8 cellular contexts compared by ENCODE assay signal in genomic region chr11:64269380-64270234, GRCh38. TPM values are rescaled to one million over a fixed set of nuclear protein-coding genes. Genes with fewer than 3 reads are reported as not detected.
DNase-seq lines count a peak whose midpoint lies in the region; ATAC-seq and TF ChIP-seq lines count a peak whose summit lies in the region.

No MANE protein-coding gene starts in this region.

- peak; percentile 83 for TF ChIP-seq POLR2A in GM10847 (IDR thresholded peaks at IDR 0.05; ENCODE audit: extremely low read depth, insufficient read length)

- H3K27ac ChIP-seq in osteoblast (ENCODE audit: low read depth, low read length) (peak overlapping the region; percentile 94), thoracic aorta (peak overlapping the region; percentile 80 to 95)

- peak; percentile 100 for DNase-seq in NCI-H1092 treated with DMSO at 0.1 percent for 48 hours (lab: John Stamatoyannopoulos, UW)
- peak; percentile 97 for DNase-seq in glutamatergic neuron
- DNase-seq in osteoblast (ENCODE audit: insufficient read length, low spot score, missing footprints), result peak; percentile 97
- DNase-seq in thoracic aorta (ENCODE audit: low spot score), result peak; percentile 93

- H3K4me3 ChIP-seq in osteoblast (ENCODE audit: insufficient read depth, low read length) (peak overlapping the region; percentile 74), thoracic aorta (peak overlapping the region; percentile 76)

- H2AFZ ChIP-seq in osteoblast (ENCODE audit: low read length), result peak overlapping the region; percentile 87

- no peaks in the 10 kb centered on the region for H4K20me1 ChIP-seq in osteoblast (ENCODE audit: insufficient read depth, low read length)

- no peaks in the 10 kb centered on the region for H3K79me2 ChIP-seq in osteoblast (ENCODE audit: insufficient read depth, low read length)

- H3K4me1 Mint-ChIP-seq in activated naive CD8-positive, alpha-beta T cell (ENCODE audit: low read depth), result peaks cover 17% of the 10 kb centered on the region
- H3K4me1 Mint-ChIP-seq in glutamatergic neuron (ENCODE audit: low read depth, unreplicated experiment), result peaks cover 2% of the 10 kb centered on the region

- H3K4me3 Mint-ChIP-seq in activated naive CD8-positive, alpha-beta T cell, result peak overlapping the region; percentile 98
- peak overlapping the region; percentile 100 for H3K4me3 Mint-ChIP-seq in glutamatergic neuron (ENCODE audit: unreplicated experiment)

- H3K9me3 ChIP-seq in osteoblast (ENCODE audit: low read depth, low read length), result no peaks in the 10 kb centered on the region
- H3K9me3 ChIP-seq in thoracic aorta, result no peaks in the 10 kb centered on the region

- TF ChIP-seq CTCF in glutamatergic neuron (IDR thresholded peaks at IDR 0.05; ENCODE audit: partially characterized antibody, unreplicated experiment), result no peak
- no peak for TF ChIP-seq CTCF in osteoblast (IDR thresholded peaks at IDR 0.05; ENCODE audit: extremely low read depth, low read depth, low read length)
- TF ChIP-seq CTCF in thoracic aorta (IDR thresholded peaks at IDR 0.05), result no peak

- H3K27me3 Mint-ChIP-seq in activated naive CD8-positive, alpha-beta T cell, result no peaks in the 10 kb centered on the region
- H3K27me3 Mint-ChIP-seq in glutamatergic neuron (ENCODE audit: unreplicated experiment), result peaks cover 15% of the 10 kb centered on the region

- peak; percentile 63 for ATAC-seq in HG02623 (IDR thresholded peaks at IDR 0.05; ENCODE audit: unreplicated experiment)
- ATAC-seq in SK-N-SH treated with all-trans-retinoic acid at 6 μM for 48 hours, result peak; percentile 87
- peak; percentile 92 for ATAC-seq in thoracic aorta (ENCODE audit: insufficient number of reproducible peaks, low FRiP score, low read depth)

- H3K36me3 ChIP-seq in osteoblast (ENCODE audit: insufficient read depth, low read length), result peaks cover 19% of the 10 kb centered on the region
- peaks cover 15% of the 10 kb centered on the region for H3K36me3 ChIP-seq in thoracic aorta

- peaks cover 2% of the 10 kb centered on the region for H3K36me3 Mint-ChIP-seq in activated naive CD8-positive, alpha-beta T cell
- no peaks in the 10 kb centered on the region for H3K36me3 Mint-ChIP-seq in glutamatergic neuron (ENCODE audit: unreplicated experiment)

- H3K4me2 ChIP-seq in osteoblast (ENCODE audit: insufficient read depth, low read length), result peak overlapping the region; percentile 96

- no peaks in the 10 kb centered on the region for H3K9me3 Mint-ChIP-seq in activated naive CD8-positive, alpha-beta T cell (ENCODE audit: low read depth)
- H3K9me3 Mint-ChIP-seq in glutamatergic neuron (ENCODE audit: unreplicated experiment), result peaks cover 16% of the 10 kb centered on the region

- peaks cover 27% of the 10 kb centered on the region for H3K4me1 ChIP-seq in osteoblast (ENCODE audit: insufficient read depth, low read length)
- peaks cover 10 to 28% of the 10 kb centered on the region in 2 donors for H3K4me1 ChIP-seq in thoracic aorta (ENCODE audit: control insufficient read depth in 1 of 2, low read depth in 2 of 2)

- H3K27me3 ChIP-seq in osteoblast (ENCODE audit: insufficient read depth, low read length) (no peaks in the 10 kb centered on the region), thoracic aorta (replicated peaks; ENCODE audit: insufficient read depth) (no peaks in the 10 kb centered on the region)

- H3K27ac Mint-ChIP-seq in activated naive CD8-positive, alpha-beta T cell, result peak overlapping the region; percentile 96
- peak overlapping the region; percentile 98 for H3K27ac Mint-ChIP-seq in glutamatergic neuron (ENCODE audit: unreplicated experiment)

TF ChIP-seq in SK-N-SH treated with all-trans-retinoic acid at 6 μM for 48 hours, 23 proteins besides CTCF, POLR2A, EP300 and RAD21:
- TF ChIP-seq, protein P1, sequence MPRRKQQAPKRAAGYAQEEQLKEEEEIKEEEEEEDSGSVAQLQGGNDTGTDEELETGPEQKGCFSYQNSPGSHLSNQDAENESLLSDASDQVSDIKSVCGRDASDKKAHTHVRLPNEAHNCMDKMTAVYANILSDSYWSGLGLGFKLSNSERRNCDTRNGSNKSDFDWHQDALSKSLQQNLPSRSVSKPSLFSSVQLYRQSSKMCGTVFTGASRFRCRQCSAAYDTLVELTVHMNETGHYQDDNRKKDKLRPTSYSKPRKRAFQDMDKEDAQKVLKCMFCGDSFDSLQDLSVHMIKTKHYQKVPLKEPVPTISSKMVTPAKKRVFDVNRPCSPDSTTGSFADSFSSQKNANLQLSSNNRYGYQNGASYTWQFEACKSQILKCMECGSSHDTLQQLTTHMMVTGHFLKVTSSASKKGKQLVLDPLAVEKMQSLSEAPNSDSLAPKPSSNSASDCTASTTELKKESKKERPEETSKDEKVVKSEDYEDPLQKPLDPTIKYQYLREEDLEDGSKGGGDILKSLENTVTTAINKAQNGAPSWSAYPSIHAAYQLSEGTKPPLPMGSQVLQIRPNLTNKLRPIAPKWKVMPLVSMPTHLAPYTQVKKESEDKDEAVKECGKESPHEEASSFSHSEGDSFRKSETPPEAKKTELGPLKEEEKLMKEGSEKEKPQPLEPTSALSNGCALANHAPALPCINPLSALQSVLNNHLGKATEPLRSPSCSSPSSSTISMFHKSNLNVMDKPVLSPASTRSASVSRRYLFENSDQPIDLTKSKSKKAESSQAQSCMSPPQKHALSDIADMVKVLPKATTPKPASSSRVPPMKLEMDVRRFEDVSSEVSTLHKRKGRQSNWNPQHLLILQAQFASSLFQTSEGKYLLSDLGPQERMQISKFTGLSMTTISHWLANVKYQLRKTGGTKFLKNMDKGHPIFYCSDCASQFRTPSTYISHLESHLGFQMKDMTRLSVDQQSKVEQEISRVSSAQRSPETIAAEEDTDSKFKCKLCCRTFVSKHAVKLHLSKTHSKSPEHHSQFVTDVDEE (CRISPR knock-in tag; IDR thresholded peaks at IDR 0.05), result peak; percentile 17; the same call in 1 of the 2 replicates
- TF ChIP-seq, protein P2, sequence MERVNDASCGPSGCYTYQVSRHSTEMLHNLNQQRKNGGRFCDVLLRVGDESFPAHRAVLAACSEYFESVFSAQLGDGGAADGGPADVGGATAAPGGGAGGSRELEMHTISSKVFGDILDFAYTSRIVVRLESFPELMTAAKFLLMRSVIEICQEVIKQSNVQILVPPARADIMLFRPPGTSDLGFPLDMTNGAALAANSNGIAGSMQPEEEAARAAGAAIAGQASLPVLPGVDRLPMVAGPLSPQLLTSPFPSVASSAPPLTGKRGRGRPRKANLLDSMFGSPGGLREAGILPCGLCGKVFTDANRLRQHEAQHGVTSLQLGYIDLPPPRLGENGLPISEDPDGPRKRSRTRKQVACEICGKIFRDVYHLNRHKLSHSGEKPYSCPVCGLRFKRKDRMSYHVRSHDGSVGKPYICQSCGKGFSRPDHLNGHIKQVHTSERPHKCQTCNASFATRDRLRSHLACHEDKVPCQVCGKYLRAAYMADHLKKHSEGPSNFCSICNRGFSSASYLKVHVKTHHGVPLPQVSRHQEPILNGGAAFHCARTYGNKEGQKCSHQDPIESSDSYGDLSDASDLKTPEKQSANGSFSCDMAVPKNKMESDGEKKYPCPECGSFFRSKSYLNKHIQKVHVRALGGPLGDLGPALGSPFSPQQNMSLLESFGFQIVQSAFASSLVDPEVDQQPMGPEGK (CRISPR knock-in tag; IDR thresholded peaks at IDR 0.05; ENCODE audit: borderline replicate concordance), result peak; percentile 64; the same call in 1 of the 2 replicates
- TF ChIP-seq ARNTL (CRISPR knock-in tag; IDR thresholded peaks at IDR 0.05; ENCODE audit: borderline replicate concordance, low read depth), result no peak
TF ChIP-seq in SK-N-SH treated with all-trans-retinoic acid at 6 μM for 48 hours: peak in this region for 2.

RNA-seq across cellular contexts. Expression of gene BAD, which starts 14.9 kb away (rescaled TPM):
- 47.0 TPM for total RNA-seq in glutamatergic neuron (ENCODE audit: unreplicated experiment)
- 70.9 and 71.3 TPM in 2 replicates for total RNA-seq in osteoblast
- 10 to 100 TPM; 39.2 to 83.8 TPM for total RNA-seq in thoracic aorta

RNA-seq across cellular contexts. Expression of gene GPR137, which starts 16.0 kb away (rescaled TPM):
- total RNA-seq in glutamatergic neuron (ENCODE audit: unreplicated experiment) (52.5 TPM), osteoblast (13.3 and 18.5 TPM in 2 replicates), thoracic aorta (10 to 100 TPM in 1 of 2 donors, 1 to 10 TPM in 1; 8.7 to 19.0 TPM)

RNA-seq across cellular contexts. Expression of gene PLCB3, which starts 18.3 kb away (rescaled TPM):
- total RNA-seq in glutamatergic neuron (ENCODE audit: unreplicated experiment) (36.2 TPM), osteoblast (25.3 and 25.6 TPM in 2 replicates), thoracic aorta (10 to 100 TPM; 31.5 to 39.7 TPM)

RNA-seq across cellular contexts. Expression of gene KCNK4, which starts 21.5 kb away (rescaled TPM):
- total RNA-seq in glutamatergic neuron (ENCODE audit: unreplicated experiment), result 0.47 TPM
- total RNA-seq in osteoblast, result 0.29 and 0.36 TPM in 2 replicates
- not detected for total RNA-seq in thoracic aorta

RNA-seq across cellular contexts. Expression of gene PPP1R14B, which starts 22.9 kb away (rescaled TPM):
- total RNA-seq in glutamatergic neuron (ENCODE audit: unreplicated experiment) (348 TPM), osteoblast (136 and 139 TPM in 2 replicates), thoracic aorta (100 to 1,000 TPM in 1 of 2 donors, 10 to 100 TPM in 1; 75.3 to 122 TPM)

Comparison
In these comparisons a context has a peak if more than half of its experiments do, and no peak if none do; other contexts are left out.
1. Peak in every context shown above with its lines: DNase-seq, ATAC-seq, H3K4me3 ChIP-seq and H3K27ac ChIP-seq.